Comparison of ENCODE assay signal across 1 cellular context in the genomic region with DNA sequence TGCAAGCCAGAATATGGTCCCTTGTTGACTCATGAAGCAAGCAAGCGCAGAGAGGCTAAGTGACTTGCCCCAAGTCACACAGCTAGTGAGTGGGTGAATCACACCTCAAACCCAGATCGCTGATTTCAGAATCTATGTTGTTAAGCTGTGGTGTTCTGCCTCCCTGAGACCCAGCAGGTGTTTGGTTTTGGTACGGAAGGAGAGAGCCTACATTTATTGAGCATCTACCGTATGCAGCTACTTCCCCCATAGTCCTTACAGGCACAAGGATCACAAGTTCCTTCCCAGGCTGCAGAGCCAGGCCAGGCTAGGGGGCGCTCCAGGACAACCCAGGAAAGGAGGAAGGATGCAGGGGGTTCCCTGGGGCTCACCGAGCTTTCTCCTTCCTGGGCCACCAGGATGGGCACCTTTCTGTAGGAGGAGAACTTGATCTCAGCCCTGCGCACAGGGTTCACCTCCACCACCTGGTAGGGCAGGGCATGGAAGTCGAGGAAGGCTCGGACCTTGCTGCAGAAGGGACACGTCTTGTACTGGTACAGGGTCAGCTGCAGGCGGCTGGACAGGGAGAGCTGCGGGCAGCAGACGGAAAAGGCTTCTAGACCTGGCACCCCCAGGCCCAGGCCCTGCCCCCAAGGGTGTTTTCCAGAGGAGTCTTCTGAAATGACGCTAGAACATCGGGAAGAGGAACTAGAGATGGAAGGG.
A peak's percentile ranks its signal among the peaks of the same experiment; 100 is the strongest.
TF ChIP-seq lines count a peak whose summit lies in the region.

No MANE protein-coding gene starts in this region.

TF ChIP-seq in HepG2, 621 proteins besides CTCF, POLR2A, EP300 and RAD21 (continues in another document):
- no peak for TF ChIP-seq JUND (CRISPR knock-in tag; IDR thresholded peaks at IDR 0.05)
- TF ChIP-seq, protein P1, sequence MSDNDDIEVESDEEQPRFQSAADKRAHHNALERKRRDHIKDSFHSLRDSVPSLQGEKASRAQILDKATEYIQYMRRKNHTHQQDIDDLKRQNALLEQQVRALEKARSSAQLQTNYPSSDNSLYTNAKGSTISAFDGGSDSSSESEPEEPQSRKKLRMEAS (IDR thresholded peaks at IDR 0.05), result peak; percentile 15; the same call in 1 of the 2 replicates
- TF ChIP-seq FOXP1 (IDR thresholded peaks at IDR 0.05), result no peak
- no peak for TF ChIP-seq FOXP1 (CRISPR knock-in tag; IDR thresholded peaks at IDR 0.05)
- no peak for TF ChIP-seq KDM5B (CRISPR knock-in tag; IDR thresholded peaks at IDR 0.05; ENCODE audit: borderline replicate concordance)
- TF ChIP-seq ZNF350 (CRISPR knock-in tag; IDR thresholded peaks at IDR 0.05; ENCODE audit: borderline replicate concordance, low read depth), result no peak
- TF ChIP-seq ZFP90 (CRISPR knock-in tag; IDR thresholded peaks at IDR 0.05; ENCODE audit: borderline replicate concordance), result no peak
- no peak for TF ChIP-seq SOX13 (IDR thresholded peaks at IDR 0.05)
- TF ChIP-seq SOX13 (CRISPR knock-in tag; conservative IDR thresholded peaks at IDR 0.05 in 1 of 2, IDR thresholded peaks at IDR 0.05 in 1 of 2), result no peak
- TF ChIP-seq FOXO1 (CRISPR knock-in tag; IDR thresholded peaks at IDR 0.05), result no peak
- no peak for TF ChIP-seq ZFYVE20 (CRISPR knock-in tag; IDR thresholded peaks at IDR 0.05; ENCODE audit: borderline replicate concordance, low read depth)
- no peak for TF ChIP-seq HIC2 (CRISPR knock-in tag; IDR thresholded peaks at IDR 0.05; ENCODE audit: low read depth)
- TF ChIP-seq SMC3 (IDR thresholded peaks at IDR 0.05; ENCODE audit: low read length), result peak; percentile 33; the same call in 1 of the 2 replicates
- TF ChIP-seq ZNF292 (CRISPR knock-in tag; IDR thresholded peaks at IDR 0.05; ENCODE audit: borderline replicate concordance, low read depth), result no peak
- TF ChIP-seq SNAI1 (CRISPR knock-in tag; IDR thresholded peaks at IDR 0.05; ENCODE audit: borderline replicate concordance), result no peak
- no peak for TF ChIP-seq HDAC1 (CRISPR knock-in tag; IDR thresholded peaks at IDR 0.05)
- no peak for TF ChIP-seq CREB3 (CRISPR knock-in tag; IDR thresholded peaks at IDR 0.05)
- no peak for TF ChIP-seq KLF15 (CRISPR knock-in tag; IDR thresholded peaks at IDR 0.05; ENCODE audit: borderline replicate concordance)
- TF ChIP-seq ZBTB7B (CRISPR knock-in tag; IDR thresholded peaks at IDR 0.05), result no peak
- no peak for TF ChIP-seq ZNF572 (CRISPR knock-in tag; IDR thresholded peaks at IDR 0.05)
- TF ChIP-seq NFKBIZ (CRISPR knock-in tag; IDR thresholded peaks at IDR 0.05), result no peak
- no peak for TF ChIP-seq KDM1A (CRISPR knock-in tag; IDR thresholded peaks at IDR 0.05)
- peak; percentile 36; the same call in 1 of the 2 replicates for TF ChIP-seq SALL1 (CRISPR knock-in tag; IDR thresholded peaks at IDR 0.05)
- TF ChIP-seq TCF12 (IDR thresholded peaks at IDR 0.05), result no peak
- TF ChIP-seq TCF12 (CRISPR knock-in tag; IDR thresholded peaks at IDR 0.05), result no peak
- TF ChIP-seq, protein P2, sequence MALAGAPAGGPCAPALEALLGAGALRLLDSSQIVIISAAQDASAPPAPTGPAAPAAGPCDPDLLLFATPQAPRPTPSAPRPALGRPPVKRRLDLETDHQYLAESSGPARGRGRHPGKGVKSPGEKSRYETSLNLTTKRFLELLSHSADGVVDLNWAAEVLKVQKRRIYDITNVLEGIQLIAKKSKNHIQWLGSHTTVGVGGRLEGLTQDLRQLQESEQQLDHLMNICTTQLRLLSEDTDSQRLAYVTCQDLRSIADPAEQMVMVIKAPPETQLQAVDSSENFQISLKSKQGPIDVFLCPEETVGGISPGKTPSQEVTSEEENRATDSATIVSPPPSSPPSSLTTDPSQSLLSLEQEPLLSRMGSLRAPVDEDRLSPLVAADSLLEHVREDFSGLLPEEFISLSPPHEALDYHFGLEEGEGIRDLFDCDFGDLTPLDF (CRISPR knock-in tag; IDR thresholded peaks at IDR 0.05), result no peak
- no peak for TF ChIP-seq ONECUT2 (CRISPR knock-in tag; IDR thresholded peaks at IDR 0.05)
- TF ChIP-seq AKAP8 (CRISPR knock-in tag; IDR thresholded peaks at IDR 0.05), result peak; percentile 87; the same call in 1 of the 2 replicates
- peak; percentile 50; the same call in 1 of the 2 replicates for TF ChIP-seq IKZF5 (CRISPR knock-in tag; IDR thresholded peaks at IDR 0.05)
- TF ChIP-seq ZNF20 (CRISPR knock-in tag; IDR thresholded peaks at IDR 0.05), result no peak
- TF ChIP-seq ZNF331 (CRISPR knock-in tag; IDR thresholded peaks at IDR 0.05), result no peak
- TF ChIP-seq, protein P3, sequence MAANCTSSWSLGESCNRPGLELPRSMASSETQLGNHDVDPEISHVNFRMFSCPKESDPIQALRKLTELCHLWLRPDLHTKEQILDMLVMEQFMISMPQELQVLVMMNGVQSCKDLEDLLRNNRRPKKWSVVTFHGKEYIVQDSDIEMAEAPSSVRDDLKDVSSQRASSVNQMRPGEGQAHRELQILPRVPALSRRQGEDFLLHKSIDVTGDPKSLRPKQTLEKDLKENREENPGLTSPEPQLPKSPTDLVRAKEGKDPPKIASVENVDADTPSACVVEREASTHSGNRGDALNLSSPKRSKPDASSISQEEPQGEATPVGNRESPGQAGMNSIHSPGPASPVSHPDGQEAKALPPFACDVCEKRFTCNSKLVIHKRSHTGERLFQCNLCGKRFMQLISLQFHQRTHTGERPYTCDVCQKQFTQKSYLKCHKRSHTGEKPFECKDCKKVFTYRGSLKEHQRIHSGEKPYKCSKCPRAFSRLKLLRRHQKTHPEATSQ (CRISPR knock-in tag; IDR thresholded peaks at IDR 0.05; ENCODE audit: borderline replicate concordance), result no peak
- TF ChIP-seq, protein P4, sequence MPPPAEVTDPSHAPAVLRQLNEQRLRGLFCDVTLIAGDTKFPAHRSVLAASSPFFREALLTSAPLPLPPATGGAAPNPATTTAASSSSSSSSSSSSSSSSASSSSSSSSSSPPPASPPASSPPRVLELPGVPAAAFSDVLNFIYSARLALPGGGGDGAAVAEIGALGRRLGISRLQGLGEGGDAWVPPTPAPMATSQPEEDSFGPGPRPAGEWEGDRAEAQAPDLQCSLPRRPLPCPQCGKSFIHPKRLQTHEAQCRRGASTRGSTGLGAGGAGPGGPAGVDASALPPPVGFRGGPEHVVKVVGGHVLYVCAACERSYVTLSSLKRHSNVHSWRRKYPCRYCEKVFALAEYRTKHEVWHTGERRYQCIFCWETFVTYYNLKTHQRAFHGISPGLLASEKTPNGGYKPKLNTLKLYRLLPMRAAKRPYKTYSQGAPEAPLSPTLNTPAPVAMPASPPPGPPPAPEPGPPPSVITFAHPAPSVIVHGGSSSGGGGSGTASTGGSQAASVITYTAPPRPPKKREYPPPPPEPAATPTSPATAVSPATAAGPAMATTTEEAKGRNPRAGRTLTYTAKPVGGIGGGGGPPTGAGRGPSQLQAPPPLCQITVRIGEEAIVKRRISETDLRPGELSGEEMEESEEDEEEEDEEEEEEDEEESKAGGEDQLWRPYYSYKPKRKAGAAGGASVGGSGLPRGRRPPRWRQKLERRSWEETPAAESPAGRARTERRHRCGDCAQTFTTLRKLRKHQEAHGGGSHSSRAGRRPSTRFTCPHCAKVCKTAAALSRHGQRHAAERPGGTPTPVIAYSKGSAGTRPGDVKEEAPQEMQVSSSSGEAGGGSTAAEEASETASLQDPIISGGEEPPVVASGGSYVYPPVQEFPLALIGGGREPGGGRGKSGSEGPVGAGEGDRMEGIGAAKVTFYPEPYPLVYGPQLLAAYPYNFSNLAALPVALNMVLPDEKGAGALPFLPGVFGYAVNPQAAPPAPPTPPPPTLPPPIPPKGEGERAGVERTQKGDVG (CRISPR knock-in tag; IDR thresholded peaks at IDR 0.05; ENCODE audit: borderline replicate concordance), result no peak
- TF ChIP-seq HNRNPUL1 (IDR thresholded peaks at IDR 0.05; ENCODE audit: low read depth, low read length), result no peak
- no peak for TF ChIP-seq DZIP1 (CRISPR knock-in tag; IDR thresholded peaks at IDR 0.05)
- no peak for TF ChIP-seq CENPBD1 (CRISPR knock-in tag; IDR thresholded peaks at IDR 0.05; ENCODE audit: borderline replicate concordance, low read depth)
- TF ChIP-seq HNRNPH1 (optimal IDR thresholded peaks at IDR 0.05; ENCODE audit: low read depth, low read length), result no peak
- TF ChIP-seq, protein P5, sequence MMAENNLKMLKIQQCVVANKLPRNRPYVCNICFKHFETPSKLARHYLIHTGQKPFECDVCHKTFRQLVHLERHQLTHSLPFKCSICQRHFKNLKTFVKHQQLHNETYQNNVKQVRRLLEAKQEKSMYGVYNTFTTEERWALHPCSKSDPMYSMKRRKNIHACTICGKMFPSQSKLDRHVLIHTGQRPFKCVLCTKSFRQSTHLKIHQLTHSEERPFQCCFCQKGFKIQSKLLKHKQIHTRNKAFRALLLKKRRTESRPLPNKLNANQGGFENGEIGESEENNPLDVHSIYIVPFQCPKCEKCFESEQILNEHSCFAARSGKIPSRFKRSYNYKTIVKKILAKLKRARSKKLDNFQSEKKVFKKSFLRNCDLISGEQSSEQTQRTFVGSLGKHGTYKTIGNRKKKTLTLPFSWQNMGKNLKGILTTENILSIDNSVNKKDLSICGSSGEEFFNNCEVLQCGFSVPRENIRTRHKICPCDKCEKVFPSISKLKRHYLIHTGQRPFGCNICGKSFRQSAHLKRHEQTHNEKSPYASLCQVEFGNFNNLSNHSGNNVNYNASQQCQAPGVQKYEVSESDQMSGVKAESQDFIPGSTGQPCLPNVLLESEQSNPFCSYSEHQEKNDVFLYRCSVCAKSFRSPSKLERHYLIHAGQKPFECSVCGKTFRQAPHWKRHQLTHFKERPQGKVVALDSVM (CRISPR knock-in tag; IDR thresholded peaks at IDR 0.05), result no peak
- no peak for TF ChIP-seq SNAPC2 (CRISPR knock-in tag; IDR thresholded peaks at IDR 0.05)
